1 cellular context compared by ENCODE assay signal in genomic region chr1:19757641-19758040, GRCh38.
TF ChIP-seq lines count a peak whose summit lies in the region.

No MANE protein-coding gene starts in this region.

TF ChIP-seq in IMR-90, 13 proteins besides CTCF, POLR2A, EP300 and RAD21:
- no peak for TF ChIP-seq ELK1 (IDR thresholded peaks at IDR 0.05; ENCODE audit: borderline replicate concordance, low read depth, low read length)
- no peak for TF ChIP-seq SMC3 (IDR thresholded peaks at IDR 0.05; ENCODE audit: low read depth, low read length)
- no peak for TF ChIP-seq CEBPB (IDR thresholded peaks at IDR 0.05; ENCODE audit: low read depth, low read length)
- TF ChIP-seq BHLHE40 (IDR thresholded peaks at IDR 0.05; ENCODE audit: low read depth, low read length): no peak
- TF ChIP-seq RCOR1 (IDR thresholded peaks at IDR 0.05; ENCODE audit: insufficient replicate concordance, low read length): no peak
- TF ChIP-seq MAZ (IDR thresholded peaks at IDR 0.05; ENCODE audit: borderline replicate concordance, low read depth, low read length): no peak
- no peak for TF ChIP-seq RFX5 (IDR thresholded peaks at IDR 0.05; ENCODE audit: low read depth, low read length)
- no peak for TF ChIP-seq MAFK (IDR thresholded peaks at IDR 0.05; ENCODE audit: low read depth, low read length)
- TF ChIP-seq USF2 (IDR thresholded peaks at IDR 0.05; ENCODE audit: low read depth, low read length): no peak
- no peak for TF ChIP-seq MXI1 (IDR thresholded peaks at IDR 0.05; ENCODE audit: borderline replicate concordance, low read depth, low read length)
- TF ChIP-seq CHD1 (IDR thresholded peaks at IDR 0.05; ENCODE audit: low read depth, low read length): no peak
- TF ChIP-seq FOS (IDR thresholded peaks at IDR 0.05; ENCODE audit: low read depth, low read length): no peak
- TF ChIP-seq NFE2L2 (IDR thresholded peaks at IDR 0.05; ENCODE audit: low read depth, low read length): no peak
